In the genomic region with DNA sequence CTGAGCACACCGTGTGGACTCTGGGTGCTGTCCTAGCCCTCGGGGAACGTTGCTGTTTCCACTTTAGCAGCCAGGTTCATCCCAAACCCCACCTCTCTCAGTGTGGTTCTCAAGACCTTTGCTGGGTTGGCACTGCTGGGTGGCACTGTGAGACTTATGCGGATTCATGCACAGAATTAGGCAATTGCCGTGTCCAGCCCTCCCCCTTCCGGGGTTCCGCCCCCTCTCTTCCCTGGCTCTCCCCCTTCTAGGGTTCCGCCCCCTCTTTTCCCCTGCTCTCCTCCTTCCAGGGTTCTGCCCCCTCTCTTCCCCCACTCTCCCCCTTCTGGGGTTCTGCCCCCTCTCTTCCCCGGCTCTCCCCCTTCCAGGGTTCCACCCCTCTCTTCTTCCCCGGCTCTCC, we compare ENCODE assay signal across 10 cellular contexts. TPM values are rescaled to one million over a fixed set of nuclear protein-coding genes. Genes with fewer than 3 reads are reported as not detected.
DNase-seq lines count a peak whose midpoint lies in the region; ATAC-seq and TF ChIP-seq lines count a peak whose summit lies in the region.
"Had no signal": no experiment of that assay in that cellular context is flagged by ENCODE, and none has a peak within 500 bp of the region (broad histone marks: within the 10 kb centered on the region; RNA-seq: fewer than 3 reads in every experiment).

No MANE protein-coding gene starts in this region.

- no peaks in the 10 kb centered on the region for H3K9me3 ChIP-seq in heart left ventricle
- H3K9me3 ChIP-seq in thyroid gland, result no peaks in the 10 kb centered on the region
- H3K9me3 ChIP-seq in OCI-LY7 (ENCODE audit: low read length), result no peaks in the 10 kb centered on the region
- H3K9me3 ChIP-seq: Caco-2 had no signal

- CTCF ChIA-PET in activated CD8-positive, alpha-beta memory T cell treated with anti-CD3 and anti-CD28 coated beads, Interleukin-2, amount 10 ng/mL, durations not matched to agents 7 days and 5 days (lab: Charles Lee), result interaction anchor here (1.6 to 4.9 kb wide), 6 partner anchors 15 to 206 kb away, joined by 4 to 69 read pairs (median 6); partner anchors contain the start of gene SLCO4A1
- CTCF ChIA-PET in OCI-LY7 (lab: Charles Lee; ENCODE audit: unreplicated experiment), result no interaction called here

- peak; percentile 59 for DNase-seq in activated CD8-positive, alpha-beta memory T cell treated with anti-CD3 and anti-CD28 coated beads, Interleukin-2, amount 10 ng/mL, durations not matched to agents 7 days and 5 days
- no peak for DNase-seq in activated CD8-positive, alpha-beta memory T cell treated with anti-CD3 and anti-CD28 coated beads for 24 hours
- peak; percentile 78 for DNase-seq in activated CD4-positive, alpha-beta T cell treated with anti-CD3 and anti-CD28 coated beads, Interleukin-2, amount 10 ng/mL, durations not matched to agents 24 days and 14 days
- DNase-seq in heart left ventricle, result peak in 4 of 5 donors; percentile 25 to 63 (median 40)
- no peak for DNase-seq in thyroid gland
- no peak for DNase-seq in OCI-LY7 (ENCODE audit: low spot score)
- DNase-seq: Caco-2 had no signal

- H4K20me1 ChIP-seq in OCI-LY7 (ENCODE audit: insufficient read depth, low read length), result no peaks in the 10 kb centered on the region

- no TSS peak for BruUV-seq in OCI-LY7 (replicated peaks; lab: Mats Ljungman, UMichigan)

- H3K4me2 ChIP-seq in OCI-LY7 (ENCODE audit: low read length), result no peak overlapping the region

- H3K9me3 Mint-ChIP-seq in activated CD8-positive, alpha-beta memory T cell treated with anti-CD3 and anti-CD28 coated beads, Interleukin-2, amount 10 ng/mL, durations not matched to agents 7 days and 5 days (ENCODE audit: low read depth), result no peaks in the 10 kb centered on the region
- no peaks in the 10 kb centered on the region for H3K9me3 Mint-ChIP-seq in activated CD4-positive, alpha-beta T cell treated with anti-CD3 and anti-CD28 coated beads, Interleukin-2, amount 10 ng/mL, durations not matched to agents 24 days and 14 days

- WGBS in heart left ventricle, 4 donors, result 67 to 71% (median 71%) methylated on average over 10 of the region's 10 CpGs
- 66 to 71% methylated on average over 10 of the region's 10 CpGs for WGBS in thyroid gland, 2 donors

- TF ChIP-seq CTCF in heart left ventricle (IDR thresholded peaks at IDR 0.05) (no peak), thyroid gland (IDR thresholded peaks at IDR 0.05) (no peak), OCI-LY7 (conservative IDR thresholded peaks at IDR 0.05; ENCODE audit: low read length) (no peak)

- H3K36me3 ChIP-seq in heart left ventricle, result no peaks in the 10 kb centered on the region
- H3K36me3 ChIP-seq in thyroid gland, result no peaks in the 10 kb centered on the region
- no peaks in the 10 kb centered on the region for H3K36me3 ChIP-seq in OCI-LY7 (ENCODE audit: insufficient read depth, low read length)

- TF ChIP-seq POLR2A in heart left ventricle (IDR thresholded peaks at IDR 0.05) (no peak), thyroid gland (IDR thresholded peaks at IDR 0.05) (no peak)

- H2AFZ ChIP-seq in OCI-LY7 (ENCODE audit: low read length), result no peak overlapping the region
- H2AFZ ChIP-seq: parathyroid adenoma had no signal

- peak overlapping the region in 3 of 12 donors; percentile 4 to 75 (median 51) for H3K27ac ChIP-seq in heart left ventricle
- peak overlapping the region in 2 of 3 donors; percentile 37 to 65 for H3K27ac ChIP-seq in thyroid gland
- no peak overlapping the region for H3K27ac ChIP-seq in OCI-LY7 (ENCODE audit: low read depth, low read length, poor library complexity, severe bottlenecking)
- H3K27ac ChIP-seq: parathyroid adenoma had no signal

- intact Hi-C loops in activated CD4-positive, alpha-beta T cell treated with anti-CD3 and anti-CD28 coated beads, Interleukin-2, amount 10 ng/mL, durations not matched to agents 24 days and 14 days (cut with micrococcal nuclease), result loop anchor here (5.0 kb wide), 2 partner anchors 80 to 100 kb away; no protein-coding TSS in a partner anchor
- intact Hi-C loops in heart left ventricle (cut with DNase I), result no loop called here
- intact Hi-C loops in thyroid gland (cut with DNase I), result no loop called here
- intact Hi-C loops in OCI-LY7 (cut with micrococcal nuclease; ENCODE audit: unreplicated experiment), result no loop called here

- peak overlapping the region; percentile 42 for H3K4me3 Mint-ChIP-seq in activated CD8-positive, alpha-beta memory T cell treated with anti-CD3 and anti-CD28 coated beads, Interleukin-2, amount 10 ng/mL, durations not matched to agents 7 days and 5 days
- H3K4me3 Mint-ChIP-seq in activated CD4-positive, alpha-beta T cell treated with anti-CD3 and anti-CD28 coated beads, Interleukin-2, amount 10 ng/mL, durations not matched to agents 24 days and 14 days, result peak overlapping the region; percentile 79

- H3K9me2 ChIP-seq in OCI-LY7 (ENCODE audit: insufficient read depth, low read length), result no peaks in the 10 kb centered on the region

- POLR2A ChIA-PET in OCI-LY7 (lab: Charles Lee), result interaction anchor here (0.6 to 0.9 kb wide), 2 partner anchors 192 to 337 kb away, joined by 3 to 5 read pairs; no protein-coding TSS in a partner anchor

- peaks cover 57% of the 10 kb centered on the region for H3K4me1 Mint-ChIP-seq in activated CD8-positive, alpha-beta memory T cell treated with anti-CD3 and anti-CD28 coated beads, Interleukin-2, amount 10 ng/mL, durations not matched to agents 7 days and 5 days
- peaks cover 31% of the 10 kb centered on the region for H3K4me1 Mint-ChIP-seq in activated CD4-positive, alpha-beta T cell treated with anti-CD3 and anti-CD28 coated beads, Interleukin-2, amount 10 ng/mL, durations not matched to agents 24 days and 14 days

- peaks cover 38% of the 10 kb centered on the region for H3K27me3 Mint-ChIP-seq in activated CD8-positive, alpha-beta memory T cell treated with anti-CD3 and anti-CD28 coated beads, Interleukin-2, amount 10 ng/mL, durations not matched to agents 7 days and 5 days
- peaks cover 40% of the 10 kb centered on the region for H3K27me3 Mint-ChIP-seq in activated CD4-positive, alpha-beta T cell treated with anti-CD3 and anti-CD28 coated beads, Interleukin-2, amount 10 ng/mL, durations not matched to agents 24 days and 14 days

- H3K27me3 ChIP-seq in heart left ventricle, result peaks cover 0 to 20% (median 2%) of the 10 kb centered on the region in 9 donors
- no peaks in the 10 kb centered on the region for H3K27me3 ChIP-seq in thyroid gland

- H3K4me1 ChIP-seq in heart left ventricle, result peaks cover 3 to 53% (median 25%) of the 10 kb centered on the region in 12 donors
- peaks cover 22 to 35% of the 10 kb centered on the region in 2 donors for H3K4me1 ChIP-seq in thyroid gland
- H3K4me1 ChIP-seq in OCI-LY7 (ENCODE audit: insufficient read depth, low read length, poor library complexity, severe bottlenecking), result peaks cover 48% of the 10 kb centered on the region
- H3K4me1 ChIP-seq: parathyroid adenoma had no signal

- H3K27ac Mint-ChIP-seq in activated CD8-positive, alpha-beta memory T cell treated with anti-CD3 and anti-CD28 coated beads, Interleukin-2, amount 10 ng/mL, durations not matched to agents 7 days and 5 days, result peak overlapping the region; percentile 82
- H3K27ac Mint-ChIP-seq in activated CD4-positive, alpha-beta T cell treated with anti-CD3 and anti-CD28 coated beads, Interleukin-2, amount 10 ng/mL, durations not matched to agents 24 days and 14 days, result peak overlapping the region; percentile 64

- H3K79me2 ChIP-seq in OCI-LY7 (ENCODE audit: insufficient read depth, low read depth, low read length), result no peaks in the 10 kb centered on the region
- H3K79me2 ChIP-seq: parathyroid adenoma had no signal

- peak overlapping the region in 1 of 12 donors; percentile 37 for H3K4me3 ChIP-seq in heart left ventricle
- H3K4me3 ChIP-seq in thyroid gland (replicated peaks in 1 of 3), result no peak overlapping the region
- H3K4me3 ChIP-seq in OCI-LY7 (ENCODE audit: low read depth, low read length, poor library complexity, severe bottlenecking), result no peak overlapping the region

- ATAC-seq in activated CD8-positive, alpha-beta memory T cell treated with anti-CD3 and anti-CD28 coated beads, Interleukin-2, amount 10 ng/mL, durations not matched to agents 7 days and 5 days, result peak; percentile 11
- ATAC-seq in heart left ventricle, result peak in 3 of 4 donors; percentile 28 to 34 (median 31)
- ATAC-seq in GM19397 (IDR thresholded peaks at IDR 0.05; ENCODE audit: unreplicated experiment), result no peak
- ATAC-seq in HG02678 (IDR thresholded peaks at IDR 0.05; ENCODE audit: unreplicated experiment), result no peak

- peaks cover 2% of the 10 kb centered on the region for H3K36me3 Mint-ChIP-seq in activated CD8-positive, alpha-beta memory T cell treated with anti-CD3 and anti-CD28 coated beads, Interleukin-2, amount 10 ng/mL, durations not matched to agents 7 days and 5 days
- no peaks in the 10 kb centered on the region for H3K36me3 Mint-ChIP-seq in activated CD4-positive, alpha-beta T cell treated with anti-CD3 and anti-CD28 coated beads, Interleukin-2, amount 10 ng/mL, durations not matched to agents 24 days and 14 days (ENCODE audit: low read depth)

RNA-seq across cellular contexts. Expression of gene SLCO4A1, which starts 39.8 kb away (rescaled TPM):
- 10 to 100 TPM; 74.7 to 79.2 TPM for total RNA-seq in activated CD8-positive, alpha-beta memory T cell treated with anti-CD3 and anti-CD28 coated beads, Interleukin-2, amount 10 ng/mL, durations not matched to agents 7 days and 5 days
- 57.8 and 67.3 TPM in 2 replicates for total RNA-seq in activated CD4-positive, alpha-beta T cell treated with anti-CD3 and anti-CD28 coated beads, Interleukin-2, amount 10 ng/mL, durations not matched to agents 24 days and 14 days
- total RNA-seq in heart left ventricle (10 to 100 TPM in 5 of 9 donors, 1 to 10 TPM in 3, under 1 TPM in 1; 1.00 to 54.0 (median 10.4) TPM), thyroid gland (10 to 100 TPM in 1 of 4 donors, 1 to 10 TPM in 3; 5.3 to 18.3 (median 6.7) TPM), OCI-LY7 (2022) (30.4 and 34.3 TPM in 2 replicates)
- 10 to 100 TPM; 14.5 to 24.4 TPM for polyA plus RNA-seq in heart left ventricle
- total RNA-seq in OCI-LY7 (2014; rRNA removed; shearing (Covaris generic)), result 34.4 and 52.4 TPM in 2 replicates

Comparison
In these comparisons a context has a peak if more than half of its experiments do, and no peak if none do; other contexts are left out.
1. DNase-seq: peak in activated CD8-positive, alpha-beta memory T cell treated with anti-CD3 and anti-CD28 coated beads, Interleukin-2, amount 10 ng/mL, durations not matched to agents 7 days and 5 days (single experiment), activated CD4-positive, alpha-beta T cell treated with anti-CD3 and anti-CD28 coated beads, Interleukin-2, amount 10 ng/mL, durations not matched to agents 24 days and 14 days (single experiment) and heart left ventricle (4 of 5); none in activated CD8-positive, alpha-beta memory T cell treated with anti-CD3 and anti-CD28 coated beads for 24 hours (single experiment), thyroid gland (0 of 2) and OCI-LY7 (single experiment).
2. ATAC-seq: peak in activated CD8-positive, alpha-beta memory T cell treated with anti-CD3 and anti-CD28 coated beads, Interleukin-2, amount 10 ng/mL, durations not matched to agents 7 days and 5 days (single experiment) and heart left ventricle (3 of 4); none in GM19397 (single experiment) and HG02678 (single experiment).